Comparison of ENCODE assay signal across 2 cellular contexts in genomic region chr6:1244278-1244677, GRCh38.
TF ChIP-seq lines count a peak whose summit lies in the region.

No MANE protein-coding gene starts in this region.

TF ChIP-seq in HepG2, 621 proteins besides CTCF, POLR2A, EP300 and RAD21 (continued from another document):
- TF ChIP-seq ZBTB20 (CRISPR knock-in tag; IDR thresholded peaks at IDR 0.05; ENCODE audit: borderline replicate concordance, low read depth): no peak
- no peak for TF ChIP-seq LBX2 (CRISPR knock-in tag; IDR thresholded peaks at IDR 0.05; ENCODE audit: borderline replicate concordance)
- TF ChIP-seq USF2 (IDR thresholded peaks at IDR 0.05; ENCODE audit: low read depth, low read length): no peak
- no peak for TF ChIP-seq USF2 (CRISPR knock-in tag; IDR thresholded peaks at IDR 0.05; ENCODE audit: borderline replicate concordance)
- TF ChIP-seq MAFK (conservative IDR thresholded peaks at IDR 0.05 in 1 of 2, IDR thresholded peaks at IDR 0.05 in 1 of 2; ENCODE audit: low read length in 2 of 2): peak; percentile 75 to 88

TF ChIP-seq in K562, 482 proteins besides CTCF, POLR2A, EP300 and RAD21 (continued from another document):
- TF ChIP-seq E2F4 (CRISPR knock-in tag; IDR thresholded peaks at IDR 0.05; ENCODE audit: low read depth) (no peak), BCOR (IDR thresholded peaks at IDR 0.05) (no peak), CBX2 (IDR thresholded peaks at IDR 0.05; ENCODE audit: insufficient read depth, low read length, poor library complexity, severe bottlenecking) (no peak), C11orf30 (IDR thresholded peaks at IDR 0.05; ENCODE audit: low read depth) (0 out of 2 replicates have a peak, but pooled peaks have one; percentile 6), KHSRP (IDR thresholded peaks at IDR 0.05) (no peak), DNMT1 (IDR thresholded peaks at IDR 0.05) (no peak), REST (CRISPR knock-in tag; IDR thresholded peaks at IDR 0.05; ENCODE audit: low read depth) (no peak), GABPB1 (CRISPR knock-in tag; IDR thresholded peaks at IDR 0.05) (no peak), MLX (CRISPR knock-in tag; conservative IDR thresholded peaks at IDR 0.05) (no peak)
